1 cellular context compared by ENCODE assay signal in the genomic region with DNA sequence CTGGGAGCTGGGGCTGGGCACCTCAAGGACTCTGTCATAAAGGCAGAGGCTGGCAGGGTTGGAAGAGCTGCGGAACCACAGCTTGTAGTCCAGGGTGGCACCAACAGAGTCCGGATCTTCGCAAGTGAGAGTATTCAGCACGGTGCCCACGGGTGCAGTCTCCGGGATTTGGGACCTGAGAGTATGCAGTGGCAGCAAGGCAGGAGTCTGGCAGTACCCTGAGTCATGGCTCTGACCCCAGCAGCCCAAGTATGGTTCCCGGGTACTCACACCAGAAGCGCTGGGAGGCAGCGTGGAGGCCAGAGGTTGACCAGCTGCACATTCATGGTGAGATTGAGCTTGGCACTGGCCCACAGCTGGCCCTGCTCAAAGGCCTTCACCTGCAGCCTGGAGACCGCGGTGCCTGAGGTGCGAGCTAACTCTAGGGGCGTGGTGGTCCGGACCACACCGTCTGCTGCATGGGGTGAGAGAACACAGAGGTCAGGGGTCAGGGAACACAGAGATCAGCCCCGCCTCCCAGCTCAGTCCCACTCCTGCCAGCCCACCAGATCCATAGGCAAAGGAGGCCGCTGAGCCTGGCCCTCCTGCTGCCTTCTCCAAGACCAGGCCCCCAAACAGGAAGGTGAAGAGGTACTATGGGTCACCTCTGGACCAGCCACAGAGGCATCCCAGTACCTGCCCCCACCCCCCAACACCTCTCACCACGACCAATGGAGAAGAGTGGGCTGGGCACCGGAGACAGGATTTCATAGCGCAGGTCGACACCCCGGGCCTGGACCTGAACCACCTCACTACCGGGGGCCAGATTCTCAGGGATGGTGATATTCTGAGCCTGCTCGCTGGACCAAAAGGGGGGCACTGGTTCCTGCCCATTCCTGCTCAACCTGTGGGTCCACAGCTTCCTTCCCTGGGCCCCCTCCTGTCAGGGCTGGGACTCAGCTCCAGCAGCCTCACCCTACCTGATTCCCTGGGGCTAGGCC.
TF ChIP-seq lines count a peak whose summit lies in the region.

No MANE protein-coding gene starts in this region.

TF ChIP-seq in HepG2, 621 proteins besides CTCF, POLR2A, EP300 and RAD21 (continued from another document and continues in another):
- TF ChIP-seq, protein P1, sequence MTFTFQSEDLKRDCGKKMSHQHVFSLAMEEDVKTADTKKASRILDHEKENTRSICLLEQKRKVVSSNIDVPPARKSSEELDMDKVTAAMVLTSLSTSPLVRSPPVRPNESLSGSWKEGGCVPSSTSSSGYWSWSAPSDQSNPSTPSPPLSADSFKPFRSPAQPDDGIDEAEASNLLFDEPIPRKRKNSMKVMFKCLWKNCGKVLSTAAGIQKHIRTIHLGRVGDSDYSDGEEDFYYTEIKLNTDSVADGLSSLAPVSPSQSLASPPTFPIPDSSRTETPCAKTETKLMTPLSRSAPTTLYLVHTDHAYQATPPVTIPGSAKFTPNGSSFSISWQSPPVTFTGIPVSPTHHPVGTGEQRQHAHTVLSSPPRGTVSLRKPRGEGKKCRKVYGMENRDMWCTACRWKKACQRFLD (CRISPR knock-in tag; IDR thresholded peaks at IDR 0.05; ENCODE audit: borderline replicate concordance), result 0 out of 2 replicates have a peak, but pooled peaks have one; percentile 30
- TF ChIP-seq, protein P2, sequence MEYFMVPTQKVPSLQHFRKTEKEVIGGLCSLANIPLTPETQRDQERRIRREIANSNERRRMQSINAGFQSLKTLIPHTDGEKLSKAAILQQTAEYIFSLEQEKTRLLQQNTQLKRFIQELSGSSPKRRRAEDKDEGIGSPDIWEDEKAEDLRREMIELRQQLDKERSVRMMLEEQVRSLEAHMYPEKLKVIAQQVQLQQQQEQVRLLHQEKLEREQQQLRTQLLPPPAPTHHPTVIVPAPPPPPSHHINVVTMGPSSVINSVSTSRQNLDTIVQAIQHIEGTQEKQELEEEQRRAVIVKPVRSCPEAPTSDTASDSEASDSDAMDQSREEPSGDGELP (IDR thresholded peaks at IDR 0.05; ENCODE audit: borderline replicate concordance, low read depth), result peak; percentile 32; the same call in 1 of the 2 replicates
- TF ChIP-seq, protein P3, sequence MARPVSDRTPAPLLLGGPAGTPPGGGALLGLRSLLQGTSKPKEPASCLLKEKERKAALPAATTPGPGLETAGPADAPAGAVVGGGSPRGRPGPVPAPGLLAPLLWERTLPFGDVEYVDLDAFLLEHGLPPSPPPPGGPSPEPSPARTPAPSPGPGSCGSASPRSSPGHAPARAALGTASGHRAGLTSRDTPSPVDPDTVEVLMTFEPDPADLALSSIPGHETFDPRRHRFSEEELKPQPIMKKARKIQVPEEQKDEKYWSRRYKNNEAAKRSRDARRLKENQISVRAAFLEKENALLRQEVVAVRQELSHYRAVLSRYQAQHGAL (CRISPR knock-in tag; IDR thresholded peaks at IDR 0.05; ENCODE audit: not compliant biosample characterization), result no peak
- TF ChIP-seq, protein P4, sequence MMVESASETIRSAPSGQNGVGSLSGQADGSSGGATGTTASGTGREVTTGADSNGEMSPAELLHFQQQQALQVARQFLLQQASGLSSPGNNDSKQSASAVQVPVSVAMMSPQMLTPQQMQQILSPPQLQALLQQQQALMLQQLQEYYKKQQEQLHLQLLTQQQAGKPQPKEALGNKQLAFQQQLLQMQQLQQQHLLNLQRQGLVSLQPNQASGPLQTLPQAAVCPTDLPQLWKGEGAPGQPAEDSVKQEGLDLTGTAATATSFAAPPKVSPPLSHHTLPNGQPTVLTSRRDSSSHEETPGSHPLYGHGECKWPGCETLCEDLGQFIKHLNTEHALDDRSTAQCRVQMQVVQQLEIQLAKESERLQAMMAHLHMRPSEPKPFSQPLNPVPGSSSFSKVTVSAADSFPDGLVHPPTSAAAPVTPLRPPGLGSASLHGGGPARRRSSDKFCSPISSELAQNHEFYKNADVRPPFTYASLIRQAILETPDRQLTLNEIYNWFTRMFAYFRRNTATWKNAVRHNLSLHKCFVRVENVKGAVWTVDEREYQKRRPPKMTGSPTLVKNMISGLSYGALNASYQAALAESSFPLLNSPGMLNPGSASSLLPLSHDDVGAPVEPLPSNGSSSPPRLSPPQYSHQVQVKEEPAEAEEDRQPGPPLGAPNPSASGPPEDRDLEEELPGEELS (CRISPR knock-in tag; IDR thresholded peaks at IDR 0.05), result no peak
- TF ChIP-seq TAF1 (CRISPR knock-in tag; IDR thresholded peaks at IDR 0.05) (no peak), ZFP1 (CRISPR knock-in tag; IDR thresholded peaks at IDR 0.05) (no peak), CEBPG (CRISPR knock-in tag; IDR thresholded peaks at IDR 0.05) (no peak), ZNF292 (CRISPR knock-in tag; IDR thresholded peaks at IDR 0.05; ENCODE audit: borderline replicate concordance, low read depth) (peak; percentile 46; the same call in 1 of the 2 replicates), ONECUT2 (CRISPR knock-in tag; IDR thresholded peaks at IDR 0.05) (no peak), SALL1 (CRISPR knock-in tag; IDR thresholded peaks at IDR 0.05) (peak; percentile 41; the same call in 1 of the 2 replicates), ZNF589 (CRISPR knock-in tag; conservative IDR thresholded peaks at IDR 0.05) (no peak), PPARG (CRISPR knock-in tag; conservative IDR thresholded peaks at IDR 0.05) (no peak), AGO1 (IDR thresholded peaks at IDR 0.05; ENCODE audit: low read depth, low read length, poor library complexity, severe bottlenecking) (no peak), HNF4G (IDR thresholded peaks at IDR 0.05; ENCODE audit: borderline replicate concordance, low read depth, low read length) (no peak), HNF4G (CRISPR knock-in tag; IDR thresholded peaks at IDR 0.05; ENCODE audit: borderline replicate concordance, low read depth) (no peak), ZNF615 (CRISPR knock-in tag; IDR thresholded peaks at IDR 0.05; ENCODE audit: borderline replicate concordance) (no peak), FOXC1 (CRISPR knock-in tag; IDR thresholded peaks at IDR 0.05; ENCODE audit: borderline replicate concordance) (no peak), ZNF33A (CRISPR knock-in tag; IDR thresholded peaks at IDR 0.05; ENCODE audit: borderline replicate concordance) (no peak), HOXA7 (CRISPR knock-in tag; IDR thresholded peaks at IDR 0.05) (no peak), ZNF138 (CRISPR knock-in tag; IDR thresholded peaks at IDR 0.05; ENCODE audit: low read depth) (no peak), MIER3 (CRISPR knock-in tag; IDR thresholded peaks at IDR 0.05; ENCODE audit: borderline replicate concordance) (no peak), SAFB2 (CRISPR knock-in tag; IDR thresholded peaks at IDR 0.05; ENCODE audit: borderline replicate concordance, low read depth) (no peak), NKX3-1 (CRISPR knock-in tag; IDR thresholded peaks at IDR 0.05) (no peak), CAMTA2 (CRISPR knock-in tag; IDR thresholded peaks at IDR 0.05; ENCODE audit: borderline replicate concordance) (no peak)
- TF ChIP-seq, protein P5, sequence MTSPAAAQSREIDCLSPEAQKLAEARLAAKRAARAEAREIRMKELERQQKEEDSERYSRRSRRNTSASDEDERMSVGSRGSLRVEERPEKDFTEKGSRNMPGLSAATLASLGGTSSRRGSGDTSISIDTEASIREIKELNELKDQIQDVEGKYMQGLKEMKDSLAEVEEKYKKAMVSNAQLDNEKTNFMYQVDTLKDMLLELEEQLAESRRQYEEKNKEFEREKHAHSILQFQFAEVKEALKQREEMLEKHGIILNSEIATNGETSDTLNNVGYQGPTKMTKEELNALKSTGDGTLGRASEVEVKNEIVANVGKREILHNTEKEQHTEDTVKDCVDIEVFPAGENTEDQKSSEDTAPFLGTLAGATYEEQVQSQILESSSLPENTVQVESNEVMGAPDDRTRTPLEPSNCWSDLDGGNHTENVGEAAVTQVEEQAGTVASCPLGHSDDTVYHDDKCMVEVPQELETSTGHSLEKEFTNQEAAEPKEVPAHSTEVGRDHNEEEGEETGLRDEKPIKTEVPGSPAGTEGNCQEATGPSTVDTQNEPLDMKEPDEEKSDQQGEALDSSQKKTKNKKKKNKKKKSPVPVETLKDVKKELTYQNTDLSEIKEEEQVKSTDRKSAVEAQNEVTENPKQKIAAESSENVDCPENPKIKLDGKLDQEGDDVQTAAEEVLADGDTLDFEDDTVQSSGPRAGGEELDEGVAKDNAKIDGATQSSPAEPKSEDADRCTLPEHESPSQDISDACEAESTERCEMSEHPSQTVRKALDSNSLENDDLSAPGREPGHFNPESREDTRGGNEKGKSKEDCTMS (CRISPR knock-in tag; conservative IDR thresholded peaks at IDR 0.05), result no peak
- TF ChIP-seq, protein P6, sequence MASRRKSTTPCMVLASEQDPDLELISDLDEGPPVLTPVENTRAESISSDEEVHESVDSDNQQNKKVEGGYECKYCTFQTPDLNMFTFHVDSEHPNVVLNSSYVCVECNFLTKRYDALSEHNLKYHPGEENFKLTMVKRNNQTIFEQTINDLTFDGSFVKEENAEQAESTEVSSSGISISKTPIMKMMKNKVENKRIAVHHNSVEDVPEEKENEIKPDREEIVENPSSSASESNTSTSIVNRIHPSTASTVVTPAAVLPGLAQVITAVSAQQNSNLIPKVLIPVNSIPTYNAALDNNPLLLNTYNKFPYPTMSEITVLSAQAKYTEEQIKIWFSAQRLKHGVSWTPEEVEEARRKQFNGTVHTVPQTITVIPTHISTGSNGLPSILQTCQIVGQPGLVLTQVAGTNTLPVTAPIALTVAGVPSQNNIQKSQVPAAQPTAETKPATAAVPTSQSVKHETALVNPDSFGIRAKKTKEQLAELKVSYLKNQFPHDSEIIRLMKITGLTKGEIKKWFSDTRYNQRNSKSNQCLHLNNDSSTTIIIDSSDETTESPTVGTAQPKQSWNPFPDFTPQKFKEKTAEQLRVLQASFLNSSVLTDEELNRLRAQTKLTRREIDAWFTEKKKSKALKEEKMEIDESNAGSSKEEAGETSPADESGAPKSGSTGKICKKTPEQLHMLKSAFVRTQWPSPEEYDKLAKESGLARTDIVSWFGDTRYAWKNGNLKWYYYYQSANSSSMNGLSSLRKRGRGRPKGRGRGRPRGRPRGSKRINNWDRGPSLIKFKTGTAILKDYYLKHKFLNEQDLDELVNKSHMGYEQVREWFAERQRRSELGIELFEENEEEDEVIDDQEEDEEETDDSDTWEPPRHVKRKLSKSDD (CRISPR knock-in tag; IDR thresholded peaks at IDR 0.05; ENCODE audit: low read depth), result no peak
- TF ChIP-seq, protein P7, sequence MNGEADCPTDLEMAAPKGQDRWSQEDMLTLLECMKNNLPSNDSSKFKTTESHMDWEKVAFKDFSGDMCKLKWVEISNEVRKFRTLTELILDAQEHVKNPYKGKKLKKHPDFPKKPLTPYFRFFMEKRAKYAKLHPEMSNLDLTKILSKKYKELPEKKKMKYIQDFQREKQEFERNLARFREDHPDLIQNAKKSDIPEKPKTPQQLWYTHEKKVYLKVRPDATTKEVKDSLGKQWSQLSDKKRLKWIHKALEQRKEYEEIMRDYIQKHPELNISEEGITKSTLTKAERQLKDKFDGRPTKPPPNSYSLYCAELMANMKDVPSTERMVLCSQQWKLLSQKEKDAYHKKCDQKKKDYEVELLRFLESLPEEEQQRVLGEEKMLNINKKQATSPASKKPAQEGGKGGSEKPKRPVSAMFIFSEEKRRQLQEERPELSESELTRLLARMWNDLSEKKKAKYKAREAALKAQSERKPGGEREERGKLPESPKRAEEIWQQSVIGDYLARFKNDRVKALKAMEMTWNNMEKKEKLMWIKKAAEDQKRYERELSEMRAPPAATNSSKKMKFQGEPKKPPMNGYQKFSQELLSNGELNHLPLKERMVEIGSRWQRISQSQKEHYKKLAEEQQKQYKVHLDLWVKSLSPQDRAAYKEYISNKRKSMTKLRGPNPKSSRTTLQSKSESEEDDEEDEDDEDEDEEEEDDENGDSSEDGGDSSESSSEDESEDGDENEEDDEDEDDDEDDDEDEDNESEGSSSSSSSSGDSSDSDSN (CRISPR knock-in tag; IDR thresholded peaks at IDR 0.05), result peak; percentile 54
- TF ChIP-seq, protein P8, sequence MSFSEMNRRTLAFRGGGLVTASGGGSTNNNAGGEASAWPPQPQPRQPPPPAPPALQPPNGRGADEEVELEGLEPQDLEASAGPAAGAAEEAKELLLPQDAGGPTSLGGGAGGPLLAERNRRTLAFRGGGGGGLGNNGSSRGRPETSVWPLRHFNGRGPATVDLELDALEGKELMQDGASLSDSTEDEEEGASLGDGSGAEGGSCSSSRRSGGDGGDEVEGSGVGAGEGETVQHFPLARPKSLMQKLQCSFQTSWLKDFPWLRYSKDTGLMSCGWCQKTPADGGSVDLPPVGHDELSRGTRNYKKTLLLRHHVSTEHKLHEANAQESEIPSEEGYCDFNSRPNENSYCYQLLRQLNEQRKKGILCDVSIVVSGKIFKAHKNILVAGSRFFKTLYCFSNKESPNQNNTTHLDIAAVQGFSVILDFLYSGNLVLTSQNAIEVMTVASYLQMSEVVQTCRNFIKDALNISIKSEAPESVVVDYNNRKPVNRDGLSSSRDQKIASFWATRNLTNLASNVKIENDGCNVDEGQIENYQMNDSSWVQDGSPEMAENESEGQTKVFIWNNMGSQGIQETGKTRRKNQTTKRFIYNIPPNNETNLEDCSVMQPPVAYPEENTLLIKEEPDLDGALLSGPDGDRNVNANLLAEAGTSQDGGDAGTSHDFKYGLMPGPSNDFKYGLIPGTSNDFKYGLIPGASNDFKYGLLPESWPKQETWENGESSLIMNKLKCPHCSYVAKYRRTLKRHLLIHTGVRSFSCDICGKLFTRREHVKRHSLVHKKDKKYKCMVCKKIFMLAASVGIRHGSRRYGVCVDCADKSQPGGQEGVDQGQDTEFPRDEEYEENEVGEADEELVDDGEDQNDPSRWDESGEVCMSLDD (CRISPR knock-in tag; IDR thresholded peaks at IDR 0.05; ENCODE audit: borderline replicate concordance), result no peak
- TF ChIP-seq, protein P9, sequence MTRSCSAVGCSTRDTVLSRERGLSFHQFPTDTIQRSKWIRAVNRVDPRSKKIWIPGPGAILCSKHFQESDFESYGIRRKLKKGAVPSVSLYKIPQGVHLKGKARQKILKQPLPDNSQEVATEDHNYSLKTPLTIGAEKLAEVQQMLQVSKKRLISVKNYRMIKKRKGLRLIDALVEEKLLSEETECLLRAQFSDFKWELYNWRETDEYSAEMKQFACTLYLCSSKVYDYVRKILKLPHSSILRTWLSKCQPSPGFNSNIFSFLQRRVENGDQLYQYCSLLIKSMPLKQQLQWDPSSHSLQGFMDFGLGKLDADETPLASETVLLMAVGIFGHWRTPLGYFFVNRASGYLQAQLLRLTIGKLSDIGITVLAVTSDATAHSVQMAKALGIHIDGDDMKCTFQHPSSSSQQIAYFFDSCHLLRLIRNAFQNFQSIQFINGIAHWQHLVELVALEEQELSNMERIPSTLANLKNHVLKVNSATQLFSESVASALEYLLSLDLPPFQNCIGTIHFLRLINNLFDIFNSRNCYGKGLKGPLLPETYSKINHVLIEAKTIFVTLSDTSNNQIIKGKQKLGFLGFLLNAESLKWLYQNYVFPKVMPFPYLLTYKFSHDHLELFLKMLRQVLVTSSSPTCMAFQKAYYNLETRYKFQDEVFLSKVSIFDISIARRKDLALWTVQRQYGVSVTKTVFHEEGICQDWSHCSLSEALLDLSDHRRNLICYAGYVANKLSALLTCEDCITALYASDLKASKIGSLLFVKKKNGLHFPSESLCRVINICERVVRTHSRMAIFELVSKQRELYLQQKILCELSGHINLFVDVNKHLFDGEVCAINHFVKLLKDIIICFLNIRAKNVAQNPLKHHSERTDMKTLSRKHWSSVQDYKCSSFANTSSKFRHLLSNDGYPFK (CRISPR knock-in tag; IDR thresholded peaks at IDR 0.05; ENCODE audit: borderline replicate concordance), result no peak; the same call in 1 of the 2 replicates
